In the genomic region with DNA sequence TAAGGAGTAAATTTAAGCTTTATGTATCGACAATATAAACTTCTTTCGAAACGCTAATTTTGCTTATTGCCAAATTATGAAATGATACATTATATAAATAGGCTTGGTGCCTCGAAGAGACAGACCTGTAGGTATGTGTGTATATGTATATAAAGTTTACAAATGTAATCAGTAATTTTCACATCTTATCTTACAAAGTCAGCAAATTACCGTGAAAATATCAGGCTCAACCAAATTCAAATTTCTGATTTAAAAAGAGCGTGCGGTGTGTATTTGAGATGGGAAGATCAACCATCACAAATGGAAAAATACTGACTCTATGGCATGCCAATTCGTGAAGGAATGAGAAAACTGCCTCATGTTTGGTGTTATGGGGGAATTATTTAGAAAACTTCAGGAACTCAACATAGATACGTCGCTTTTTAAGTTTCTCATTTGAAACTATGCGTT, we compare ENCODE assay signal across 8 cellular contexts. TPM values are rescaled to one million over a fixed set of nuclear protein-coding genes. Genes with fewer than 3 reads are reported as not detected.
DNase-seq lines count a peak whose midpoint lies in the region; ATAC-seq and TF ChIP-seq lines count a peak whose summit lies in the region.

No MANE protein-coding gene starts in this region.

- peaks cover 8% of the 10 kb centered on the region for H3K36me3 ChIP-seq in MG63

- peaks cover 6% of the 10 kb centered on the region for H3K36me3 Mint-ChIP-seq in natural killer cell treated with Interleukin-12 subunit alpha and Interleukin-12 subunit beta and Interleukin-15 and Interleukin-18, amount 100 ng/mL, for 72 hours

- DNase-seq in AG10803 (ENCODE audit: low read depth) (no peak), MG63 (no peak), dorsolateral prefrontal cortex (no peak), cortex of kidney (lab: John Stamatoyannopoulos, UW) (no peak), germinal center (ENCODE audit: low spot score) (no peak)
- no peak for DNase-seq in natural killer cell treated with Interleukin-12 subunit alpha and Interleukin-12 subunit beta and Interleukin-15 and Interleukin-18, amount 100 ng/mL, for 72 hours (ENCODE audit: low spot score)
- no peak for DNase-seq in effector CD4-positive, alpha-beta T cell

- H3K4me1 Mint-ChIP-seq in natural killer cell treated with Interleukin-12 subunit alpha and Interleukin-12 subunit beta and Interleukin-15 and Interleukin-18, amount 100 ng/mL, for 72 hours (ENCODE audit: low read depth in 2 of 2) = peaks cover 35 to 37% of the 10 kb centered on the region in 2 donors

- no peaks in the 10 kb centered on the region for H3K9me3 Mint-ChIP-seq in natural killer cell treated with Interleukin-12 subunit alpha and Interleukin-12 subunit beta and Interleukin-15 and Interleukin-18, amount 100 ng/mL, for 72 hours

- no peaks in the 10 kb centered on the region for H3K27me3 Mint-ChIP-seq in natural killer cell treated with Interleukin-12 subunit alpha and Interleukin-12 subunit beta and Interleukin-15 and Interleukin-18, amount 100 ng/mL, for 72 hours

- intact Hi-C loops in dorsolateral prefrontal cortex (cut with DNase I) = loop anchor here (2.0 to 5.0 kb wide), 3 partner anchors 87 to 183 kb away; a partner anchor contains a TSS

- no peak for TF ChIP-seq CTCF in AG10803 (conservative IDR thresholded peaks at IDR 0.05; ENCODE audit: low read length)
- no peak for TF ChIP-seq CTCF in dorsolateral prefrontal cortex (IDR thresholded peaks at IDR 0.05 in 54 of 56, conservative IDR thresholded peaks at IDR 0.05 in 2 of 56; ENCODE audit: low read depth in 1 of 56, partially characterized antibody in 56 of 56)

- H3K27ac ChIP-seq in dorsolateral prefrontal cortex = peak overlapping the region in 57 of 59 donors; percentile 10 to 96 (median 84)

- H3K9me3 ChIP-seq in MG63 = no peaks in the 10 kb centered on the region

- no peaks in the 10 kb centered on the region for H3K27me3 ChIP-seq in MG63
- H3K27me3 ChIP-seq in dorsolateral prefrontal cortex = no peaks in the 10 kb centered on the region

- peak overlapping the region; percentile 87 for H3K4me3 Mint-ChIP-seq in natural killer cell treated with Interleukin-12 subunit alpha and Interleukin-12 subunit beta and Interleukin-15 and Interleukin-18, amount 100 ng/mL, for 72 hours

- H3K4me3 ChIP-seq in AG10803 (ENCODE audit: low read length) = peak overlapping the region; percentile 79
- peak overlapping the region; percentile 99 for H3K4me3 ChIP-seq in MG63
- H3K4me3 ChIP-seq in dorsolateral prefrontal cortex = peak overlapping the region; percentile 65 to 97 (median 84)

- no peak for ATAC-seq in natural killer cell treated with Interleukin-12 subunit alpha and Interleukin-12 subunit beta and Interleukin-15 and Interleukin-18, amount 100 ng/mL, for 72 hours
- ATAC-seq in HG03175 (IDR thresholded peaks at IDR 0.05; ENCODE audit: unreplicated experiment) = no peak

- peak overlapping the region; percentile 93 to 99 for H3K27ac Mint-ChIP-seq in natural killer cell treated with Interleukin-12 subunit alpha and Interleukin-12 subunit beta and Interleukin-15 and Interleukin-18, amount 100 ng/mL, for 72 hours

RNA-seq across cellular contexts. Expression of a gene that starts 0.5 kb away (rescaled TPM):
- 32.1 and 42.6 TPM in 2 replicates for total RNA-seq in MG63 (2014; rRNA removed; shearing (Covaris generic); ENCODE audit: low replicate concordance)
- 10 to 100 TPM; 36.1 to 82.9 (median 59.0) TPM for total RNA-seq in dorsolateral prefrontal cortex
- 10 to 100 TPM; 50.6 to 60.8 TPM for total RNA-seq in natural killer cell treated with Interleukin-12 subunit alpha and Interleukin-12 subunit beta and Interleukin-15 and Interleukin-18, amount 100 ng/mL, for 72 hours

RNA-seq across cellular contexts. Expression of a gene that starts 0.6 kb away (rescaled TPM):
- 19.8 and 20.7 TPM in 2 replicates for total RNA-seq in MG63 (2014; rRNA removed; shearing (Covaris generic); ENCODE audit: low replicate concordance)
- 10 to 100 TPM; 45.3 to 89.6 (median 68.0) TPM for total RNA-seq in dorsolateral prefrontal cortex
- 10 to 100 TPM; 85.0 to 90.1 TPM for total RNA-seq in natural killer cell treated with Interleukin-12 subunit alpha and Interleukin-12 subunit beta and Interleukin-15 and Interleukin-18, amount 100 ng/mL, for 72 hours
